In genomic region chr1:50978144-50978851, GRCh38 we compare ENCODE assay signal across 1 cellular context.
TF ChIP-seq lines count a peak whose summit lies in the region.

No MANE protein-coding gene starts in this region.

TF ChIP-seq in H1, 55 proteins besides CTCF, POLR2A, EP300 and RAD21 (continued from another document):
- TF ChIP-seq ATF2 (IDR thresholded peaks at IDR 0.05; ENCODE audit: low read length) (no peak), MAX (IDR thresholded peaks at IDR 0.05) (peak; percentile 77), HDAC2 (IDR thresholded peaks at IDR 0.05; ENCODE audit: borderline replicate concordance in 1 of 2, low read depth in 2 of 2, low read length in 2 of 2) (peak in 1 of 2 experiments; percentile 53; a peak in 1 of 4 replicates), CEBPB (IDR thresholded peaks at IDR 0.05; ENCODE audit: low read depth, low read length) (no peak), JUND (IDR thresholded peaks at IDR 0.05; ENCODE audit: low read length) (no peak), GTF2F1 (IDR thresholded peaks at IDR 0.05; ENCODE audit: borderline replicate concordance, low read depth, low read length) (no peak), CREB1 (IDR thresholded peaks at IDR 0.05) (no peak; the same call in 1 of the 2 replicates), JUN (IDR thresholded peaks at IDR 0.05; ENCODE audit: low read depth, low read length) (no peak), ZNF274 (IDR thresholded peaks at IDR 0.05; ENCODE audit: borderline replicate concordance, extremely low read depth, low read length) (no peak), PHF8 (conservative IDR thresholded peaks at IDR 0.05; ENCODE audit: low read depth, low read length) (no peak), TBP (IDR thresholded peaks at IDR 0.05; ENCODE audit: low read depth, low read length) (no peak), HDAC6 (IDR thresholded peaks at IDR 0.05; ENCODE audit: low read depth, low read length) (no peak), CTBP2 (IDR thresholded peaks at IDR 0.05; ENCODE audit: borderline replicate concordance, insufficient read depth, insufficient read length, low read length) (peak; percentile 100), TAF1 (IDR thresholded peaks at IDR 0.05; ENCODE audit: low read depth, low read length) (no peak), ATF3 (IDR thresholded peaks at IDR 0.05; ENCODE audit: insufficient read depth, low read depth, low read length) (no peak), KDM1A (IDR thresholded peaks at IDR 0.05; ENCODE audit: borderline replicate concordance, low read length) (no peak), MAFK (IDR thresholded peaks at IDR 0.05; ENCODE audit: low read depth, low read length) (no peak), FOSL1 (IDR thresholded peaks at IDR 0.05; ENCODE audit: insufficient read depth, low read depth, low read length) (no peak), EZH2 (IDR thresholded peaks at IDR 0.05; ENCODE audit: low read depth, low read length, severe bottlenecking) (peak; percentile 70), TCF12 (IDR thresholded peaks at IDR 0.05; ENCODE audit: low read depth, low read length) (peak; percentile 93), CHD1 (IDR thresholded peaks at IDR 0.05; ENCODE audit: low read depth, low read length) (no peak; the same call in 1 of the 2 replicates), POLR2AphosphoS5 (IDR thresholded peaks at IDR 0.05; ENCODE audit: low read depth, low read length) (no peak; the same call in 1 of the 2 replicates), E2F6 (IDR thresholded peaks at IDR 0.05) (no peak), RBBP5 (IDR thresholded peaks at IDR 0.05; ENCODE audit: borderline replicate concordance, low read depth, low read length) (peak; percentile 97), CBX5 (IDR thresholded peaks at IDR 0.05; ENCODE audit: low read depth, low read length) (no peak), GABPA (IDR thresholded peaks at IDR 0.05; ENCODE audit: borderline replicate concordance, insufficient read depth, low read length) (no peak), SUZ12 (IDR thresholded peaks at IDR 0.05; ENCODE audit: low read length) (peak; percentile 93), KDM4A (IDR thresholded peaks at IDR 0.05; ENCODE audit: low read depth, low read length, severe bottlenecking) (peak; percentile 97), RXRA (IDR thresholded peaks at IDR 0.05; ENCODE audit: insufficient read depth, low read depth, low read length) (0 out of 2 replicates have a peak, but pooled peaks have one; percentile 45), NRF1 (IDR thresholded peaks at IDR 0.05; ENCODE audit: low read depth, low read length) (no peak), CHD7 (IDR thresholded peaks at IDR 0.05; ENCODE audit: insufficient replicate concordance, low read length) (no peak), YY1 (IDR thresholded peaks at IDR 0.05; ENCODE audit: low read depth, low read length) (peak; percentile 67), SIRT6 (IDR thresholded peaks at IDR 0.05; ENCODE audit: low read length) (no peak), SP4 (IDR thresholded peaks at IDR 0.05; ENCODE audit: low read length) (no peak), CHD2 (IDR thresholded peaks at IDR 0.05; ENCODE audit: low read length) (no peak), BRCA1 (IDR thresholded peaks at IDR 0.05; ENCODE audit: low read depth, low read length) (no peak), SIX5 (IDR thresholded peaks at IDR 0.05; ENCODE audit: low read depth, low read length) (no peak), SIN3A (conservative IDR thresholded peaks at IDR 0.05 in 1 of 2, IDR thresholded peaks at IDR 0.05 in 1 of 2; ENCODE audit: low read depth in 1 of 2, low read length in 2 of 2) (peak; percentile 71 to 87; a peak in 3 of 4 replicates), SP1 (IDR thresholded peaks at IDR 0.05; ENCODE audit: low read depth, low read length) (peak; percentile 54; the same call in 1 of the 2 replicates), POU5F1 (IDR thresholded peaks at IDR 0.05; ENCODE audit: low read depth, low read length) (no peak)
